8 cellular contexts compared by ENCODE assay signal in genomic region chr7:95527033-95527775, GRCh38. TPM values are rescaled to one million over a fixed set of nuclear protein-coding genes. Genes with fewer than 3 reads are reported as not detected.
A peak's percentile ranks its signal among the peaks of the same experiment; 100 is the strongest.
DNase-seq lines count a peak whose midpoint lies in the region; ATAC-seq, FAIRE-seq and TF ChIP-seq lines count a peak whose summit lies in the region.

No MANE protein-coding gene starts in this region.

- peak; percentile 32 for FAIRE-seq in A204.1 (lab: Jason Lieb, UNC)
- no peak for FAIRE-seq in astrocyte (lab: Jason Lieb, UNC)

- H3K9ac ChIP-seq in astrocyte (ENCODE audit: low read length), result no peak overlapping the region

- no peak for TF ChIP-seq EP300 in sigmoid colon (IDR thresholded peaks at IDR 0.05)

- ATAC-seq in HG03039 (IDR thresholded peaks at IDR 0.05; ENCODE audit: unreplicated experiment) (peak; percentile 60), HG03196 (IDR thresholded peaks at IDR 0.05; ENCODE audit: unreplicated experiment) (no peak)

- no peak overlapping the region for H3K27ac Mint-ChIP-seq in astrocyte (ENCODE audit: unreplicated experiment)

- WGBS in hepatocyte (ENCODE audit: low lambda C conversion rate, missing lambda C conversion rate), result 29% methylated on average over 5 of the region's 5 CpGs
- WGBS in sigmoid colon, 2 donors, result 13 to 30% methylated on average over 5 of the region's 5 CpGs

- peaks cover 3% of the 10 kb centered on the region for H3K4me1 Mint-ChIP-seq in astrocyte (ENCODE audit: low read depth, unreplicated experiment)

- no peaks in the 10 kb centered on the region for H3K36me3 Mint-ChIP-seq in astrocyte (ENCODE audit: low read depth, unreplicated experiment)

- H3K4me1 ChIP-seq in astrocyte (ENCODE audit: insufficient read depth, low read length) (no peaks in the 10 kb centered on the region), hepatocyte (ENCODE audit: insufficient read depth) (peaks cover 7% of the 10 kb centered on the region), sigmoid colon (peaks cover 0 to 19% (median 9%) of the 10 kb centered on the region in 4 donors)

- no peaks in the 10 kb centered on the region for H3K9me2 ChIP-seq in hepatocyte (replicated peaks; ENCODE audit: insufficient read depth)

- no peaks in the 10 kb centered on the region for H3K36me3 ChIP-seq in astrocyte (ENCODE audit: insufficient read depth, low read length)
- no peaks in the 10 kb centered on the region for H3K36me3 ChIP-seq in hepatocyte (replicated peaks; ENCODE audit: insufficient read depth, low read depth)
- H3K36me3 ChIP-seq in sigmoid colon, result no peaks in the 10 kb centered on the region

- H3K27me3 Mint-ChIP-seq in astrocyte (ENCODE audit: low read depth, unreplicated experiment), result no peaks in the 10 kb centered on the region

- H3K4me2 ChIP-seq in astrocyte (ENCODE audit: low read length) (no peak overlapping the region), hepatocyte (no peak overlapping the region)

- H2AFZ ChIP-seq in astrocyte (ENCODE audit: low read depth, low read length), result no peak overlapping the region
- no peak overlapping the region for H2AFZ ChIP-seq in hepatocyte

- no peak for TF ChIP-seq POLR2A in sigmoid colon (IDR thresholded peaks at IDR 0.05)

- H3K79me2 ChIP-seq in astrocyte (ENCODE audit: insufficient read depth, low read length), result no peaks in the 10 kb centered on the region
- H3K79me2 ChIP-seq in hepatocyte, result no peaks in the 10 kb centered on the region

- no peak overlapping the region for H3K27ac ChIP-seq in astrocyte (ENCODE audit: low read depth, low read length)
- no peak overlapping the region for H3K27ac ChIP-seq in hepatocyte
- no peak overlapping the region for H3K27ac ChIP-seq in sigmoid colon

- DNase-seq in GM12864 (ENCODE audit: low read depth) (peak; percentile 13), NCI-H2227 (lab: John Stamatoyannopoulos, UW; ENCODE audit: unreplicated experiment) (peak; percentile 82), astrocyte (ENCODE audit: low read depth) (peak; percentile 8), hepatocyte (ENCODE audit: low spot score) (peak; percentile 80), sigmoid colon (peak; percentile 74)

- no peaks in the 10 kb centered on the region for H3K9me3 Mint-ChIP-seq in astrocyte (ENCODE audit: unreplicated experiment)

- H3K4me3 Mint-ChIP-seq in astrocyte (ENCODE audit: unreplicated experiment), result no peak overlapping the region

- H3K4me3 ChIP-seq in GM12864 (ENCODE audit: low read depth, low read length), result no peak overlapping the region
- H3K4me3 ChIP-seq in astrocyte (ENCODE audit: insufficient read depth, low read depth, low read length), result no peak overlapping the region
- no peak overlapping the region for H3K4me3 ChIP-seq in hepatocyte
- no peak overlapping the region for H3K4me3 ChIP-seq in sigmoid colon

- H3K27me3 ChIP-seq in astrocyte (ENCODE audit: insufficient read depth, low read length) (no peaks in the 10 kb centered on the region), hepatocyte (no peaks in the 10 kb centered on the region), sigmoid colon (no peaks in the 10 kb centered on the region)

- TF ChIP-seq CTCF in GM12864 (IDR thresholded peaks at IDR 0.05; ENCODE audit: low read depth, low read length, missing control alignments) (peak; percentile 73), astrocyte (IDR thresholded peaks at IDR 0.05; ENCODE audit: insufficient read depth, low read depth, low read length) (peak; percentile 91), hepatocyte (IDR thresholded peaks at IDR 0.05; ENCODE audit: poor library complexity) (peak; percentile 89), sigmoid colon (IDR thresholded peaks at IDR 0.05) (peak; percentile 83 to 94 (median 88))

- intact Hi-C loops in sigmoid colon (cut with DNase I), result loop anchor here (1.0 kb wide), 1 partner anchor 159 kb away; no protein-coding TSS in a partner anchor

- H3K9me3 ChIP-seq in astrocyte (ENCODE audit: insufficient read depth, low read depth, low read length) (no peaks in the 10 kb centered on the region), hepatocyte (ENCODE audit: low read depth) (no peaks in the 10 kb centered on the region), sigmoid colon (no peaks in the 10 kb centered on the region)

- H4K20me1 ChIP-seq in astrocyte (ENCODE audit: insufficient read depth, low read length) (no peaks in the 10 kb centered on the region), hepatocyte (ENCODE audit: insufficient read depth, poor library complexity, severe bottlenecking) (no peaks in the 10 kb centered on the region)

RNA-seq across cellular contexts. Expression of gene ASB4, which starts 41.5 kb away (rescaled TPM):
- total RNA-seq in astrocyte (not detected in 2 replicates), hepatocyte (0.03 and 0.08 TPM in 2 replicates), sigmoid colon (not detected)
- polyA plus RNA-seq in hepatocyte (0.35 TPM in 1 of 2 replicates, not detected in the other), sigmoid colon (under 1 TPM in 1 of 3 donors, not detected in 2; 0.19 TPM)

Comparison
In these comparisons a context has a peak if more than half of its experiments do, and no peak if none do; other contexts are left out.
1. DNase-seq: peak in every context shown above with its lines; median percentile 82 in NCI-H2227; 80 in hepatocyte; 74 in sigmoid colon; 13 in GM12864; 8 in astrocyte.